ENCODE assay signal across 22 cellular contexts in genomic region chr21:41711416-41712023, GRCh38. TPM values are rescaled to one million over a fixed set of nuclear protein-coding genes. Genes with fewer than 3 reads are reported as not detected.
DNase-seq lines count a peak whose midpoint lies in the region; ATAC-seq, FAIRE-seq and TF ChIP-seq lines count a peak whose summit lies in the region.
"Had no signal": no experiment of that assay in that cellular context is flagged by ENCODE, and none has a peak within 500 bp of the region (broad histone marks: within the 10 kb centered on the region; RNA-seq: fewer than 3 reads in every experiment).

No MANE protein-coding gene starts in this region.

- TF ChIP-seq CTCF in chondrocyte (IDR thresholded peaks at IDR 0.05) (no peak), kidney (IDR thresholded peaks at IDR 0.05; ENCODE audit: borderline replicate concordance, extremely low read depth, insufficient read depth) (no peak), retinal pigment epithelial cell (conservative IDR thresholded peaks at IDR 0.05; ENCODE audit: low read depth, low read length) (no peak)

- no peak overlapping the region for H3K4me3 Mint-ChIP-seq in chondrocyte (ENCODE audit: unreplicated experiment)
- no peak overlapping the region for H3K4me3 Mint-ChIP-seq in T-cell
- H3K4me3 Mint-ChIP-seq: activated naive CD8-positive, alpha-beta T cell; activated T-cell treated with anti-CD3 and anti-CD28 coated beads, Interleukin-2, amount 50 U/mL, for 72 hours; CD8-positive, alpha-beta T cell had no signal

- H3K27ac Mint-ChIP-seq in chondrocyte (ENCODE audit: unreplicated experiment) (no peak overlapping the region), T-cell (no peak overlapping the region)
- H3K27ac Mint-ChIP-seq: activated naive CD8-positive, alpha-beta T cell; activated T-cell treated with anti-CD3 and anti-CD28 coated beads, Interleukin-2, amount 50 U/mL, for 72 hours; CD8-positive, alpha-beta T cell had no signal

- DNase-seq in chondrocyte (ENCODE audit: low spot score) (peak; percentile 62), kidney (peak; percentile 49), retinal pigment epithelial cell (ENCODE audit: low read depth) (peak; percentile 66), substantia nigra (lab: John Stamatoyannopoulos, UW) (no peak), T-cell (no peak), HTR-8/SVneo (ENCODE audit: insufficient read length, low spot score) (no peak)
- DNase-seq: activated T-cell treated with anti-CD3 and anti-CD28 coated beads, Interleukin-2, amount 50 U/mL, for 72 hours; CD8-positive, alpha-beta T cell; DND-41; hippocampal formation; NCI-H1436; NCI-H2171; PC-3; right cardiac atrium; stimulated activated CD4-positive, alpha-beta T cell treated with anti-CD3 and anti-CD28 coated beads, Interleukin-15, amount 100 ng/mL, for 24 hours; T1000 had no signal

- H3K4me1 Mint-ChIP-seq in chondrocyte (ENCODE audit: low read depth) (peaks cover 14% of the 10 kb centered on the region), T-cell (peaks cover 0 to 2% (median 2%) of the 10 kb centered on the region in 3 donors)

- peaks cover 3% of the 10 kb centered on the region for H3K9me3 Mint-ChIP-seq in chondrocyte (ENCODE audit: low read depth)
- peaks cover 0 to 3% (median 0%) of the 10 kb centered on the region in 3 donors for H3K9me3 Mint-ChIP-seq in T-cell

- intact Hi-C loops in kidney (cut with DNase I), result no loop called here

- H3K27me3 ChIP-seq in HUES6 (ENCODE audit: control insufficient read depth, insufficient read depth, low read length), result peaks cover 9% of the 10 kb centered on the region; the same call in 1 of the 2 replicates
- H3K27me3 ChIP-seq: thyroid gland had no signal

- FAIRE-seq in kidney (lab: Jason Lieb, UNC) (no peak), HTR-8/SVneo (lab: Jason Lieb, UNC) (no peak)

- no peak overlapping the region for H3K27ac ChIP-seq in HUES6 (ENCODE audit: low read depth, low read length)
- H3K27ac ChIP-seq in kidney (ENCODE audit: low read depth in 2 of 2, low read length in 2 of 2), result no peak overlapping the region
- no peak overlapping the region for H3K27ac ChIP-seq in substantia nigra (ENCODE audit: low read depth, low read length, poor library complexity, severe bottlenecking)
- H3K27ac ChIP-seq: SK-N-MC, thyroid gland had no signal

- H3K4me3 ChIP-seq in HUES6 (ENCODE audit: low read depth, low read length) (peak overlapping the region; percentile 50), kidney (ENCODE audit: low read length in 2 of 2) (no peak overlapping the region), retinal pigment epithelial cell (ENCODE audit: low read length) (no peak overlapping the region)
- H3K4me3 ChIP-seq: SK-N-MC, thyroid gland had no signal

- H3K36me3 Mint-ChIP-seq in chondrocyte (ENCODE audit: low read depth) (no peaks in the 10 kb centered on the region), T-cell (no peaks in the 10 kb centered on the region)
- H3K36me3 Mint-ChIP-seq: activated naive CD8-positive, alpha-beta T cell; CD8-positive, alpha-beta T cell had no signal

- H3K36me3 ChIP-seq in HUES6 (ENCODE audit: control insufficient read depth, insufficient read depth, low read length) (no peaks in the 10 kb centered on the region), kidney (ENCODE audit: control insufficient read depth in 1 of 2, insufficient read depth in 2 of 2, low read length in 2 of 2) (no peaks in the 10 kb centered on the region)
- H3K36me3 ChIP-seq: thyroid gland had no signal

- H3K27me3 Mint-ChIP-seq in chondrocyte (ENCODE audit: low read depth), result peaks cover 15% of the 10 kb centered on the region
- H3K27me3 Mint-ChIP-seq in T-cell, result peaks cover 47 to 58% of the 10 kb centered on the region in 2 donors

- ATAC-seq in T-cell (replicated peaks in 1 of 4) (no peak), GM18907 (IDR thresholded peaks at IDR 0.05; ENCODE audit: unreplicated experiment) (no peak)
- ATAC-seq: activated CD4-positive, CD25-positive, alpha-beta regulatory T cell treated with anti-CD3 and anti-CD28 coated beads, Interleukin-2, amount 50 U/mL, for 24 hours; activated T-cell treated with anti-CD3 and anti-CD28 coated beads, Interleukin-2, amount 50 U/mL, for 72 hours; CD8-positive, alpha-beta T cell; PC-3 had no signal

- H3K4me1 ChIP-seq in HUES6 (ENCODE audit: control insufficient read depth, insufficient read depth, low read length) (peaks cover 35% of the 10 kb centered on the region), kidney (ENCODE audit: control insufficient read depth in 1 of 2, insufficient read depth in 1 of 2, low read depth in 1 of 2, low read length in 2 of 2) (peaks cover 7 to 14% of the 10 kb centered on the region in 2 donors)

- H3K9me3 ChIP-seq in HUES6 (ENCODE audit: control insufficient read depth, insufficient read depth, low read depth, low read length) (no peaks in the 10 kb centered on the region), kidney (ENCODE audit: control insufficient read depth in 1 of 2, low read length in 2 of 2) (no peaks in the 10 kb centered on the region)
- H3K9me3 ChIP-seq: thyroid gland had no signal

- H3K9ac ChIP-seq in HUES6 (ENCODE audit: low read length), result no peak overlapping the region
- no peak overlapping the region for H3K9ac ChIP-seq in kidney (ENCODE audit: low read length in 2 of 2)

- POLR2A ChIA-PET in T-cell (lab: Charles Lee), result no interaction called here

- CTCF ChIA-PET in T-cell (lab: Charles Lee), result no interaction called here

RNA-seq across cellular contexts. Expression of gene RIPK4, which starts 55.3 kb away (rescaled TPM):
- total RNA-seq in chondrocyte, result 6.1 to 11.3 TPM (median 11.1 TPM) in 3 replicates
- 32.6 TPM for total RNA-seq in kidney
- polyA plus RNA-seq in kidney (ENCODE audit: insufficient read depth, low read depth, low replicate concordance), result 11.6 TPM
- total RNA-seq in T-cell, result 1 to 10 TPM in 2 of 5 donors, under 1 TPM in 3; 0.30 to 2.1 (median 0.63) TPM

Comparison
In these comparisons a context has a peak if more than half of its experiments do, and no peak if none do; other contexts are left out.
1. DNase-seq: peak in chondrocyte (single experiment), kidney (single experiment) and retinal pigment epithelial cell (single experiment); none in substantia nigra (0 of 49), T-cell (0 of 34) and HTR-8/SVneo (single experiment).